ENCODE assay signal across 1 cellular context in genomic region chr20:53739799-53740785, GRCh38.
A peak's percentile ranks its signal among the peaks of the same experiment; 100 is the strongest.
TF ChIP-seq lines count a peak whose summit lies in the region.

No MANE protein-coding gene starts in this region.

TF ChIP-seq in K562, 482 proteins besides CTCF, POLR2A, EP300 and RAD21 (continued from another document):
- peak; percentile 15 to 56; a peak in 1 of 4 replicates for TF ChIP-seq MLLT1 (IDR thresholded peaks at IDR 0.05)
- TF ChIP-seq CREB5 (CRISPR knock-in tag; IDR thresholded peaks at IDR 0.05) = no peak
- 0 out of 2 replicates have a peak, but pooled peaks have one; percentile 19 for TF ChIP-seq MBD2 (IDR thresholded peaks at IDR 0.05; ENCODE audit: borderline replicate concordance, low read depth)
- no peak for TF ChIP-seq CREBBP (IDR thresholded peaks at IDR 0.05; ENCODE audit: low read depth, low read length)
- TF ChIP-seq RBBP5 (IDR thresholded peaks at IDR 0.05; ENCODE audit: borderline replicate concordance, insufficient read depth, low read length, poor library complexity, severe bottlenecking) = peak; percentile 29
- TF ChIP-seq RNF2 (IDR thresholded peaks at IDR 0.05) = 0 out of 2 replicates have a peak, but pooled peaks have one; percentile 26
- TF ChIP-seq ZEB2 (IDR thresholded peaks at IDR 0.05) = no peak
- TF ChIP-seq TAL1 (IDR thresholded peaks at IDR 0.05) = peak; percentile 10; the same call in 1 of the 2 replicates
- 0 out of 2 replicates have a peak, but pooled peaks have one; percentile 20 for TF ChIP-seq TEAD2 (tag; IDR thresholded peaks at IDR 0.05)
- TF ChIP-seq ARNT (IDR thresholded peaks at IDR 0.05) = no peak
- peak in 2 of 3 experiments; percentile 5 to 91; a peak in 4 of 6 replicates for TF ChIP-seq ZBTB11 (CRISPR knock-in tag; IDR thresholded peaks at IDR 0.05)
- 0 out of 2 replicates have a peak, but pooled peaks have one; percentile 1 for TF ChIP-seq SMARCE1 (IDR thresholded peaks at IDR 0.05)
- TF ChIP-seq LEF1 (IDR thresholded peaks at IDR 0.05) = peak; percentile 47; the same call in 1 of the 2 replicates
- peak; percentile 19; the same call in 1 of the 2 replicates for TF ChIP-seq FOXM1 (IDR thresholded peaks at IDR 0.05; ENCODE audit: low read depth)
- no peak for TF ChIP-seq FOXM1 (CRISPR knock-in tag; IDR thresholded peaks at IDR 0.05; ENCODE audit: low read depth)
- TF ChIP-seq RBM34 (IDR thresholded peaks at IDR 0.05; ENCODE audit: borderline replicate concordance, insufficient read depth, low read length) = no peak
- peak; percentile 26; the same call in 1 of the 2 replicates for TF ChIP-seq ZNF589 (CRISPR knock-in tag; IDR thresholded peaks at IDR 0.05; ENCODE audit: low read depth)
- TF ChIP-seq SPI1 (IDR thresholded peaks at IDR 0.05; ENCODE audit: borderline replicate concordance, low read depth, low read length) = peak; percentile 76
- TF ChIP-seq GTF2F1 (IDR thresholded peaks at IDR 0.05; ENCODE audit: low read depth, low read length) = no peak
- 0 out of 2 replicates have a peak, but pooled peaks have one; percentile 36 for TF ChIP-seq ZNF584 (CRISPR knock-in tag; IDR thresholded peaks at IDR 0.05; ENCODE audit: low read depth)
- TF ChIP-seq SNIP1 (IDR thresholded peaks at IDR 0.05; ENCODE audit: low read depth) = no peak
- peak; percentile 35 for TF ChIP-seq ZNF395 (CRISPR knock-in tag; IDR thresholded peaks at IDR 0.05)
- 0 out of 2 replicates have a peak, but pooled peaks have one; percentile 22 for TF ChIP-seq SUPT5H (IDR thresholded peaks at IDR 0.05)
- no peak for TF ChIP-seq MCM3 (IDR thresholded peaks at IDR 0.05)
- no peak for TF ChIP-seq ZNF398 (CRISPR knock-in tag; IDR thresholded peaks at IDR 0.05)
- TF ChIP-seq NELFE (IDR thresholded peaks at IDR 0.05; ENCODE audit: insufficient read depth, insufficient read length) = no peak
- peak; percentile 19; the same call in 1 of the 2 replicates for TF ChIP-seq CEBPB (tag; IDR thresholded peaks at IDR 0.05)
- TF ChIP-seq NFRKB (IDR thresholded peaks at IDR 0.05; ENCODE audit: low read depth) = peak; percentile 81; the same call in 1 of the 2 replicates
- TF ChIP-seq SRSF1 (IDR thresholded peaks at IDR 0.05; ENCODE audit: low read depth, low read length) = no peak
- 0 out of 2 replicates have a peak, but pooled peaks have one; percentile 54 for TF ChIP-seq BRD4 (IDR thresholded peaks at IDR 0.05)
- TF ChIP-seq ETV1 (tag; conservative IDR thresholded peaks at IDR 0.05; ENCODE audit: low read depth) = 0 out of 2 replicates have a peak, but pooled peaks have one; percentile 6
- 0 out of 2 replicates have a peak, but pooled peaks have one; percentile 4 for TF ChIP-seq VEZF1 (CRISPR knock-in tag; IDR thresholded peaks at IDR 0.05)
- TF ChIP-seq ZBTB26 (CRISPR knock-in tag; IDR thresholded peaks at IDR 0.05) = peak; percentile 46; the same call in 1 of the 2 replicates
- TF ChIP-seq ZC3H8 (IDR thresholded peaks at IDR 0.05) = 0 out of 2 replicates have a peak, but pooled peaks have one; percentile 25
- TF ChIP-seq KDM5B (IDR thresholded peaks at IDR 0.05; ENCODE audit: insufficient replicate concordance, low read depth, low read length) = no peak
- peak; percentile 35; the same call in 1 of the 2 replicates for TF ChIP-seq FOXJ2 (tag; IDR thresholded peaks at IDR 0.05)
- no peak for TF ChIP-seq CC2D1A (IDR thresholded peaks at IDR 0.05)
- TF ChIP-seq BACH1 (tag; IDR thresholded peaks at IDR 0.05) = 0 out of 2 replicates have a peak, but pooled peaks have one; percentile 12
- TF ChIP-seq PTTG1 (tag; IDR thresholded peaks at IDR 0.05; ENCODE audit: low read depth) = 0 out of 2 replicates have a peak, but pooled peaks have one; percentile 20
- 0 out of 4 replicates have a peak, but pooled peaks of 1 of the 2 experiments have one; percentile 37 for TF ChIP-seq KDM1A (IDR thresholded peaks at IDR 0.05)
- no peak for TF ChIP-seq ZFP36 (IDR thresholded peaks at IDR 0.05; ENCODE audit: low read depth, low read length, partially characterized antibody)
- no peak for TF ChIP-seq CEBPG (CRISPR knock-in tag; IDR thresholded peaks at IDR 0.05)
- peak in 1 of 2 experiments; percentile 47; a peak in 2 of 4 replicates for TF ChIP-seq CEBPG (tag; conservative IDR thresholded peaks at IDR 0.05 in 1 of 2, IDR thresholded peaks at IDR 0.05 in 1 of 2)
- TF ChIP-seq SRSF3 (IDR thresholded peaks at IDR 0.05; ENCODE audit: insufficient read depth, low read length) = no peak
- no peak for TF ChIP-seq NCOA1 (IDR thresholded peaks at IDR 0.05; ENCODE audit: low read depth)
- no peak for TF ChIP-seq E2F8 (IDR thresholded peaks at IDR 0.05; ENCODE audit: low read depth, partially characterized antibody)
